8 cellular contexts compared by ENCODE assay signal in genomic region chr19:17404621-17405249, GRCh38. TPM values are rescaled to one million over a fixed set of nuclear protein-coding genes. Genes with fewer than 3 reads are reported as not detected.
DNase-seq lines count a peak whose midpoint lies in the region; ATAC-seq and TF ChIP-seq lines count a peak whose summit lies in the region.

No MANE protein-coding gene starts in this region.

- intact Hi-C loops in activated CD4-positive, alpha-beta T cell treated with anti-CD3 and anti-CD28 coated beads for 36 hours (cut with DNase I, micrococcal nuclease) = loop anchor here (1.0 to 2.0 kb wide), 2 partner anchors 14 to 15 kb away; no protein-coding TSS in a partner anchor

- CTCF ChIA-PET in activated CD4-positive, alpha-beta T cell treated with anti-CD3 and anti-CD28 coated beads for 36 hours (lab: Charles Lee) = interaction anchor here (0.6 to 1.7 kb wide), 5 partner anchors 15 to 72 kb away, joined by 3 to 7 read pairs (median 5); no protein-coding TSS in a partner anchor

- H3K4me3 ChIP-seq in OCI-LY1 (ENCODE audit: low read depth, low read length, poor library complexity, severe bottlenecking) (peak overlapping the region; percentile 69), fibroblast of the aortic adventitia (ENCODE audit: low read depth, low read length) (peak overlapping the region; percentile 31), stomach smooth muscle (ENCODE audit: low read length in 2 of 2) (peak overlapping the region in 1 of 2 donors; percentile 69)

- ATAC-seq in activated CD4-positive, alpha-beta T cell treated with anti-CD3 and anti-CD28 coated beads for 36 hours = no peak
- no peak for ATAC-seq in GM21529 (IDR thresholded peaks at IDR 0.05; ENCODE audit: unreplicated experiment)

- H3K36me3 ChIP-seq in OCI-LY1 (ENCODE audit: insufficient read depth, low read length) = peaks cover 26% of the 10 kb centered on the region
- no peaks in the 10 kb centered on the region for H3K36me3 ChIP-seq in stomach smooth muscle (ENCODE audit: control insufficient read depth in 2 of 2, insufficient read depth in 2 of 2, low read length in 2 of 2)

- no peaks in the 10 kb centered on the region for H3K27me3 ChIP-seq in OCI-LY1 (ENCODE audit: insufficient read depth, low read length)
- H3K27me3 ChIP-seq in stomach smooth muscle (ENCODE audit: control insufficient read depth in 1 of 2, insufficient read depth in 2 of 2, low read length in 2 of 2) = no peaks in the 10 kb centered on the region

- peaks cover 28% of the 10 kb centered on the region for H3K4me1 Mint-ChIP-seq in activated CD4-positive, alpha-beta T cell treated with anti-CD3 and anti-CD28 coated beads for 36 hours

- H3K9me3 Mint-ChIP-seq in activated CD4-positive, alpha-beta T cell treated with anti-CD3 and anti-CD28 coated beads for 36 hours (ENCODE audit: low read depth) = no peaks in the 10 kb centered on the region

- H3K4me1 ChIP-seq in OCI-LY1 (ENCODE audit: insufficient read depth, low read length, severe bottlenecking) (peaks cover 34% of the 10 kb centered on the region), stomach smooth muscle (ENCODE audit: control insufficient read depth, insufficient read depth, low read length) (peaks cover 10% of the 10 kb centered on the region)

- H3K9ac ChIP-seq in OCI-LY1 (ENCODE audit: low read length) (peak overlapping the region; percentile 70), stomach smooth muscle (ENCODE audit: low read length in 2 of 2) (peak overlapping the region in 1 of 2 donors; percentile 31)

- H3F3A ChIP-seq in OCI-LY1 (ENCODE audit: insufficient read depth, low read length) = no peaks in the 10 kb centered on the region

- peak overlapping the region; percentile 76 for H3K4me3 Mint-ChIP-seq in activated CD4-positive, alpha-beta T cell treated with anti-CD3 and anti-CD28 coated beads for 36 hours

- H3K79me2 ChIP-seq in OCI-LY1 (ENCODE audit: insufficient read depth, low read length) = peaks cover 11% of the 10 kb centered on the region

- H3K36me3 Mint-ChIP-seq in activated CD4-positive, alpha-beta T cell treated with anti-CD3 and anti-CD28 coated beads for 36 hours (ENCODE audit: low read depth) = peaks cover 7% of the 10 kb centered on the region

- POLR2A ChIA-PET in activated CD4-positive, alpha-beta T cell treated with anti-CD3 and anti-CD28 coated beads for 36 hours (lab: Charles Lee) = interaction anchor here (0.6 to 1.5 kb wide), 3 partner anchors 95 to 325 kb away, joined by 3 to 6 read pairs (median 5); partner anchors contain the start of genes DDA1 and USE1

- H3K27me3 Mint-ChIP-seq in activated CD4-positive, alpha-beta T cell treated with anti-CD3 and anti-CD28 coated beads for 36 hours = no peaks in the 10 kb centered on the region

- TF ChIP-seq CTCF in OCI-LY1 (IDR thresholded peaks at IDR 0.05; ENCODE audit: low read length) (no peak), fibroblast of the aortic adventitia (IDR thresholded peaks at IDR 0.05; ENCODE audit: insufficient read depth, low read length) (no peak)

- H4K20me1 ChIP-seq in OCI-LY1 (ENCODE audit: insufficient read depth, low read length) = no peaks in the 10 kb centered on the region

- no peak overlapping the region for H2AFZ ChIP-seq in OCI-LY1 (ENCODE audit: low read length)

- H3K27ac ChIP-seq in OCI-LY1 (ENCODE audit: low read depth, low read length, poor library complexity, severe bottlenecking) (peak overlapping the region; percentile 85), stomach smooth muscle (ENCODE audit: low read length) (peak overlapping the region; percentile 37)

- peak overlapping the region; percentile 90 for H3K27ac Mint-ChIP-seq in activated CD4-positive, alpha-beta T cell treated with anti-CD3 and anti-CD28 coated beads for 36 hours

- DNase-seq in activated CD4-positive, alpha-beta T cell treated with anti-CD3 and anti-CD28 coated beads for 36 hours = no peak
- DNase-seq in activated CD4-positive, alpha-beta T cell treated with anti-CD3 and anti-CD28 coated beads, Interleukin-2, amount 50 U/mL, for 1 hour = no peak
- no peak for DNase-seq in fibroblast of the aortic adventitia (ENCODE audit: low read depth)
- DNase-seq in SW480 (ENCODE audit: low spot score) = no peak
- DNase-seq in cerebellar cortex (ENCODE audit: low spot score) = no peak

- no peaks in the 10 kb centered on the region for H3K9me2 ChIP-seq in OCI-LY1 (ENCODE audit: low read depth, low read length)

- H3K9me3 ChIP-seq in OCI-LY1 (ENCODE audit: low read length) (no peaks in the 10 kb centered on the region), stomach smooth muscle (ENCODE audit: control insufficient read depth in 2 of 2, low read length in 2 of 2) (no peaks in the 10 kb centered on the region)

- H3K4me2 ChIP-seq in OCI-LY1 (ENCODE audit: low read length) = peak overlapping the region; percentile 94

RNA-seq across cellular contexts. Expression of gene BST2, which starts 0.7 kb away (rescaled TPM):
- total RNA-seq in activated CD4-positive, alpha-beta T cell treated with anti-CD3 and anti-CD28 coated beads for 36 hours = 10 to 100 TPM; 62.0 to 70.7 TPM
- 9.8 and 48.1 TPM in 2 replicates for total RNA-seq in fibroblast of the aortic adventitia (ENCODE audit: low replicate concordance)

RNA-seq across cellular contexts. Expression of gene CCDC194, which starts 10.7 kb away (rescaled TPM):
- 1 to 10 TPM in 1 of 2 experiments, under 1 TPM in 1; 0.97 to 1.6 TPM for total RNA-seq in activated CD4-positive, alpha-beta T cell treated with anti-CD3 and anti-CD28 coated beads for 36 hours
- not detected in 2 replicates for total RNA-seq in fibroblast of the aortic adventitia (ENCODE audit: low replicate concordance)

RNA-seq across cellular contexts. Expression of gene MVB12A, which starts 15.1 kb away (rescaled TPM):
- total RNA-seq in activated CD4-positive, alpha-beta T cell treated with anti-CD3 and anti-CD28 coated beads for 36 hours = 10 to 100 TPM; 27.6 to 32.6 TPM
- total RNA-seq in fibroblast of the aortic adventitia (ENCODE audit: low replicate concordance) = 44.7 and 47.5 TPM in 2 replicates

RNA-seq across cellular contexts. Expression of gene PLVAP, which starts 27.6 kb away (rescaled TPM):
- total RNA-seq in activated CD4-positive, alpha-beta T cell treated with anti-CD3 and anti-CD28 coated beads for 36 hours = not detected
- total RNA-seq in fibroblast of the aortic adventitia (ENCODE audit: low replicate concordance) = 0.09 TPM in 1 of 2 replicates, not detected in the other

RNA-seq across cellular contexts. Expression of gene TMEM221, which starts 43.7 kb away (rescaled TPM):
- not detected for total RNA-seq in activated CD4-positive, alpha-beta T cell treated with anti-CD3 and anti-CD28 coated beads for 36 hours
- not detected in 2 replicates for total RNA-seq in fibroblast of the aortic adventitia (ENCODE audit: low replicate concordance)
